Comparison of ENCODE assay signal across 11 cellular contexts in genomic region chr6:105509506-105510331, GRCh38.
DNase-seq lines count a peak whose midpoint lies in the region; FAIRE-seq and TF ChIP-seq lines count a peak whose summit lies in the region.
"Had no signal": no experiment of that assay in that cellular context is flagged by ENCODE, and none has a peak within 500 bp of the region (broad histone marks: within the 10 kb centered on the region; RNA-seq: fewer than 3 reads in every experiment).

No MANE protein-coding gene starts in this region.

- H3K9me3 Mint-ChIP-seq in endodermal cell: no peaks in the 10 kb centered on the region

- H3K4me1 ChIP-seq in endodermal cell (ENCODE audit: control insufficient read depth, insufficient read depth, low read length) (no peaks in the 10 kb centered on the region), mesodermal cell (ENCODE audit: control insufficient read depth, insufficient read depth, low read length, poor library complexity, severe bottlenecking) (peaks cover 16% of the 10 kb centered on the region)

- H3K36me3 Mint-ChIP-seq in endodermal cell (ENCODE audit: low read depth): no peaks in the 10 kb centered on the region

- no peak overlapping the region for H3K4me3 Mint-ChIP-seq in endodermal cell

- H3K27ac Mint-ChIP-seq in endodermal cell: no peak overlapping the region

- no peak for FAIRE-seq in D721Med (lab: Jason Lieb, UNC)
- FAIRE-seq: urothelium cell line had no signal

- peaks cover 4% of the 10 kb centered on the region for H3K27me3 ChIP-seq in endodermal cell (ENCODE audit: control insufficient read depth, insufficient read depth, low read length, poor library complexity, severe bottlenecking)

- H3K9me3 ChIP-seq in endodermal cell (ENCODE audit: control insufficient read depth, low read length): no peaks in the 10 kb centered on the region
- H3K9me3 ChIP-seq in mesodermal cell (ENCODE audit: control insufficient read depth, low read length): peaks cover 3% of the 10 kb centered on the region

- peaks cover 3% of the 10 kb centered on the region for H3K27me3 Mint-ChIP-seq in endodermal cell (ENCODE audit: insufficient read depth)

- no peak overlapping the region for H3K9ac ChIP-seq in endodermal cell (ENCODE audit: extremely low read depth, low read length, poor library complexity, severe bottlenecking)

- H3K36me3 ChIP-seq in endodermal cell (ENCODE audit: control insufficient read depth, insufficient read depth, low read length) (no peaks in the 10 kb centered on the region), mesodermal cell (ENCODE audit: control insufficient read depth, insufficient read depth, low read length) (no peaks in the 10 kb centered on the region)

- DNase-seq in D721Med (ENCODE audit: insufficient read length, low spot score) (no peak), NCI-H2227 treated with DMSO at 0.1 percent for 48 hours (lab: John Stamatoyannopoulos, UW) (peak; percentile 8), endodermal cell (peak; percentile 71), NCI-H1105 (lab: John Stamatoyannopoulos, UW) (no peak), KG1 (lab: John Stamatoyannopoulos, UW) (no peak), NOMO-1 (lab: John Stamatoyannopoulos, UW; ENCODE audit: unreplicated experiment in 2 of 2) (no peak)
- DNase-seq in stimulated activated CD4-positive, alpha-beta T cell treated with anti-CD3 and anti-CD28 coated beads, Interleukin-4, amount 100 ng/mL, for 4 hours: no peak
- DNase-seq: activated CD4-positive, CD25-positive, alpha-beta regulatory T cell treated with anti-CD3 and anti-CD28 coated beads, Interleukin-2, amount 50 U/mL, for 72 hours; NCI-H446 treated with DMSO at 0.1 percent for 48 hours had no signal

- H3K27ac ChIP-seq in endodermal cell (ENCODE audit: low read depth, low read length): no peak overlapping the region
- H3K27ac ChIP-seq in mesodermal cell (ENCODE audit: low read depth, low read length, severe bottlenecking): peak overlapping the region; percentile 20

- H3K4me3 ChIP-seq in endodermal cell (ENCODE audit: low read length): no peak overlapping the region
- no peak overlapping the region for H3K4me3 ChIP-seq in mesodermal cell (ENCODE audit: extremely low read depth, insufficient read depth, low read length, poor library complexity, severe bottlenecking)

- TF ChIP-seq CTCF in D721Med (IDR thresholded peaks at IDR 0.05; ENCODE audit: insufficient read depth, missing control alignments) (peak; percentile 32), endodermal cell (conservative IDR thresholded peaks at IDR 0.05) (peak; percentile 78)

- WGBS in endodermal cell (ENCODE audit: insufficient coverage in 1 of 2, insufficient read length in 1 of 2), 2 experiments: 59 to 74% methylated on average over 7 to 9 of the region's 9 CpGs
- WGBS in mesodermal cell (ENCODE audit: insufficient coverage in 2 of 2), 2 experiments: 45 to 46% methylated on average over 7 to 8 of the region's 9 CpGs

- H3K4me1 Mint-ChIP-seq in endodermal cell: peaks cover 2% of the 10 kb centered on the region

Comparison
In these comparisons a context has a peak if more than half of its experiments do, and no peak if none do; other contexts are left out.
1. DNase-seq: peak in NCI-H2227 treated with DMSO at 0.1 percent for 48 hours (single experiment) and endodermal cell (single experiment); none in D721Med (single experiment), NCI-H1105 (single experiment), KG1 (single experiment), NOMO-1 (0 of 2) and stimulated activated CD4-positive, alpha-beta T cell treated with anti-CD3 and anti-CD28 coated beads, Interleukin-4, amount 100 ng/mL, for 4 hours (0 of 2).